8 cellular contexts compared by ENCODE assay signal in the genomic region with DNA sequence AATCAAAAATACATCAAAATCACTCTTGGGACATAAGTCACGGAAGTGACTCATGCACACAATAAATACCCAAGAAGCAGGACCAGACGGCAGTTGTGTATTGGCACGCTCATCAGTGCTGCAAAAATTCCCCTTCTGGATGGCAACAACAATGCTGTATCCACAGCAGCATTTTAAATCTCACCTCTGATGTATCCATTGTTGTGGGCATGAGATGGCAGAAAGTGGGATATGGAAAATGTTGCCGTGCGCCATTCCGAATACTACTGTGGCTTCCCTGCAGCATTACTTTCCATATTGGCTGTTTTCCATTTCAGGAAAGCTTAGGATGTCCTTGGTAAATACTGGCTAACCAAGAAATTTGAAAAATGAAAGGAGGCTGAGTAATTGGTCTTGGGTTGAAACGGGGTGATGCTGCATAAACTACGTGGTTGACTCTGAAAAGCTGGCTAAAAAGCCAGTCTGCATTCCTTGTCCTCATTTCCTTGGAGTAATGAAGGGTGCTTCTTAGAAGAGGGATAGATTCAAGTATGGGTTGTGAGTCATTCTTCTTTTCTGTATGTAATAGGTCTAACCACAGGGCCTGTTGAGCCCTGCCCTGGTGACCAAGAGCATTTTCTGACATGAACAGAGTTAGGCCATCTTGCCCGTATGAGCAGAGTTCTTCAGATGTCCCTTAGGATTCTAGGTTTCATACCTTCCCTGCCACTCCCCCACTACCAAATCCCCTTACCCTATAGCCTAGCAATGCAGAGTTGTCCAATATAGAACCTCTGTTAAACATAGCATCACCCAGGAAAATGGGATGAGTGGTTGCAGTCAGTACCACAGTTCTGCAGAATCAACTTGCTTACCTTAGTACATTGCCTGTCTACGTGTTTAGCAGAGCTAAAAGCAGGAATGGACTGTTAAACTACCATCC. TPM values are rescaled to one million over a fixed set of nuclear protein-coding genes. Genes with fewer than 3 reads are reported as not detected.
DNase-seq lines count a peak whose midpoint lies in the region; ATAC-seq, FAIRE-seq and TF ChIP-seq lines count a peak whose summit lies in the region.

No MANE protein-coding gene starts in this region.

- 83 to 88% methylated on average over 10 of the region's 10 CpGs for WGBS in heart right ventricle, 2 donors

- H3K4me3 Mint-ChIP-seq in T-helper 2 cell treated with Interferon-gamma antibody and Interleukin-4, amounts not matched to agents 5 μg/mL and 100 μg/mL, for 36 hours, result peak overlapping the region; percentile 7
- H3K4me3 Mint-ChIP-seq in T-helper 17 cell, result no peak overlapping the region

- H3K27me3 ChIP-seq in heart right ventricle, result no peaks in the 10 kb centered on the region
- no peaks in the 10 kb centered on the region for H3K27me3 ChIP-seq in effector memory CD4-positive, alpha-beta T cell (replicated peaks; ENCODE audit: control insufficient read depth, insufficient read depth, low read length, poor library complexity, severe bottlenecking)

- no peaks in the 10 kb centered on the region for H3K9me3 ChIP-seq in heart right ventricle
- H3K9me3 ChIP-seq in effector memory CD4-positive, alpha-beta T cell (ENCODE audit: control insufficient read depth, low read length), result no peaks in the 10 kb centered on the region
- no peaks in the 10 kb centered on the region for H3K9me3 ChIP-seq in T-helper 17 cell (ENCODE audit: control insufficient read depth, low read length, poor library complexity, severe bottlenecking)

- peaks cover 26% of the 10 kb centered on the region for H3K4me1 Mint-ChIP-seq in T-helper 2 cell treated with Interferon-gamma antibody and Interleukin-4, amounts not matched to agents 5 μg/mL and 100 μg/mL, for 36 hours (ENCODE audit: low read depth)
- peaks cover 2% of the 10 kb centered on the region for H3K4me1 Mint-ChIP-seq in T-helper 17 cell

- H3K4me1 ChIP-seq in heart right ventricle, result peaks cover 0 to 43% (median 31%) of the 10 kb centered on the region in 9 donors
- peaks cover 8% of the 10 kb centered on the region for H3K4me1 ChIP-seq in effector memory CD4-positive, alpha-beta T cell (ENCODE audit: control insufficient read depth, insufficient read depth, low read length, poor library complexity, severe bottlenecking)

- FAIRE-seq in urothelium cell line (lab: Jason Lieb, UNC), result peak; percentile 42

- DNase-seq in heart right ventricle, result no peak
- DNase-seq in Right ventricle myocardium inferior (ENCODE audit: missing footprints), result no peak
- no peak for DNase-seq in T-helper 2 cell treated with Interferon-gamma antibody and Interleukin-4, amounts not matched to agents 5 μg/mL and 100 μg/mL, for 36 hours (ENCODE audit: low spot score)
- peak; percentile 90 for DNase-seq in hepatic stellate cell (ENCODE audit: low spot score)
- peak; percentile 76 for DNase-seq in urothelium cell line (ENCODE audit: low spot score)
- no peak for DNase-seq in effector memory CD4-positive, alpha-beta T cell
- DNase-seq in T-helper 17 cell, result no peak

- no peaks in the 10 kb centered on the region for H3K27me3 Mint-ChIP-seq in T-helper 2 cell treated with Interferon-gamma antibody and Interleukin-4, amounts not matched to agents 5 μg/mL and 100 μg/mL, for 36 hours (ENCODE audit: low read depth)
- H3K27me3 Mint-ChIP-seq in T-helper 17 cell, result no peaks in the 10 kb centered on the region

- H3K9me3 Mint-ChIP-seq in T-helper 2 cell treated with Interferon-gamma antibody and Interleukin-4, amounts not matched to agents 5 μg/mL and 100 μg/mL, for 36 hours, result no peaks in the 10 kb centered on the region

- no peak for TF ChIP-seq CTCF in heart right ventricle (IDR thresholded peaks at IDR 0.05)

- no peak overlapping the region for H3K4me3 ChIP-seq in heart right ventricle
- H3K4me3 ChIP-seq in effector memory CD4-positive, alpha-beta T cell (ENCODE audit: insufficient read depth, low read depth, low read length, poor library complexity, severe bottlenecking), result no peak overlapping the region

- peaks cover 48% of the 10 kb centered on the region for H3K36me3 Mint-ChIP-seq in T-helper 2 cell treated with Interferon-gamma antibody and Interleukin-4, amounts not matched to agents 5 μg/mL and 100 μg/mL, for 36 hours (ENCODE audit: low read depth)
- H3K36me3 Mint-ChIP-seq in T-helper 17 cell (ENCODE audit: low read depth), result no peaks in the 10 kb centered on the region

- H3K27ac ChIP-seq in heart right ventricle, result peak overlapping the region in 6 of 10 donors; percentile 3 to 74 (median 28)
- H3K27ac ChIP-seq in effector memory CD4-positive, alpha-beta T cell (ENCODE audit: insufficient read depth, low read length, poor library complexity, severe bottlenecking), result no peak overlapping the region

- no peak for ATAC-seq in heart right ventricle
- no peak for ATAC-seq in Right ventricle myocardium inferior
- ATAC-seq in T-helper 17 cell, result no peak
- ATAC-seq in GM19328 (IDR thresholded peaks at IDR 0.05; ENCODE audit: unreplicated experiment), result no peak

- peaks cover 0 to 50% (median 12%) of the 10 kb centered on the region in 9 donors for H3K36me3 ChIP-seq in heart right ventricle
- peaks cover 4% of the 10 kb centered on the region for H3K36me3 ChIP-seq in effector memory CD4-positive, alpha-beta T cell (ENCODE audit: control insufficient read depth, insufficient read depth, low read length)

- H3K27ac Mint-ChIP-seq in T-helper 2 cell treated with Interferon-gamma antibody and Interleukin-4, amounts not matched to agents 5 μg/mL and 100 μg/mL, for 36 hours, result peak overlapping the region; percentile 46
- H3K27ac Mint-ChIP-seq in T-helper 17 cell, result no peak overlapping the region

- intact Hi-C loops in heart right ventricle (cut with DNase I) (loop anchor here in 8 of 10 donors (2.0 to 10.0 kb wide), 7 partner anchors 37 to 298 kb away; partner anchors contain the start of genes HYCC1 (in 4 of the 8) and TOMM7 (in 1 of the 8)), Right ventricle myocardium inferior (cut with DNase I) (loop anchor here (10.0 kb wide), 1 partner anchor 134 kb away; the partner anchor contains the start of gene IL6)

RNA-seq across cellular contexts. Expression of gene TOMM7, which starts 36.3 kb away (rescaled TPM):
- total RNA-seq in heart right ventricle, result 100 to 1,000 TPM; 454 to 532 (median 524) TPM
- polyA plus RNA-seq in heart right ventricle, result 100 to 1,000 TPM; 149 to 346 TPM
- total RNA-seq in Right ventricle myocardium inferior, result 650 TPM
- 100 to 1,000 TPM; 425 to 606 TPM for total RNA-seq in T-helper 17 cell

Comparison
In these comparisons a context has a peak if more than half of its experiments do, and no peak if none do; other contexts are left out.
1. DNase-seq: peak in hepatic stellate cell (single experiment) and urothelium cell line (single experiment); none in heart right ventricle (0 of 2), Right ventricle myocardium inferior (single experiment), T-helper 2 cell treated with Interferon-gamma antibody and Interleukin-4, amounts not matched to agents 5 μg/mL and 100 μg/mL, for 36 hours (single experiment), effector memory CD4-positive, alpha-beta T cell (0 of 3) and T-helper 17 cell (0 of 3).